In genomic region chr14:89225607-89226006, GRCh38 we compare ENCODE assay signal across 15 cellular contexts.
DNase-seq lines count a peak whose midpoint lies in the region; ATAC-seq and TF ChIP-seq lines count a peak whose summit lies in the region.
"Had no signal": no experiment of that assay in that cellular context is flagged by ENCODE, and none has a peak within 500 bp of the region (broad histone marks: within the 10 kb centered on the region; RNA-seq: fewer than 3 reads in every experiment).

No MANE protein-coding gene starts in this region.

- no peaks in the 10 kb centered on the region for H3K27me3 ChIP-seq in CD8-positive, alpha-beta T cell (ENCODE audit: insufficient read depth, low read length)
- H3K27me3 ChIP-seq in breast epithelium, result no peaks in the 10 kb centered on the region
- H3K27me3 ChIP-seq: BE2C had no signal

- peaks cover 13% of the 10 kb centered on the region for H3K36me3 Mint-ChIP-seq in CD8-positive, alpha-beta T cell
- H3K36me3 Mint-ChIP-seq in activated CD8-positive, alpha-beta T cell treated with anti-CD3 and anti-CD28 coated beads for 36 hours (ENCODE audit: low read depth), result peaks cover 22% of the 10 kb centered on the region
- peaks cover 36% of the 10 kb centered on the region for H3K36me3 Mint-ChIP-seq in dendritic cell treated with granulocyte-macrophage colony-stimulating factor and Interleukin-4, amounts not matched to agents 40 ng/mL and 50 ng/mL, for 4 days (ENCODE audit: low read depth)

- CTCF ChIA-PET in CD8-positive, alpha-beta T cell (lab: Charles Lee), result no interaction called here
- CTCF ChIA-PET in activated CD8-positive, alpha-beta T cell treated with anti-CD3 and anti-CD28 coated beads for 36 hours (lab: Charles Lee), result interaction anchor here (0.7 kb wide), 1 partner anchor 40 kb away, joined by 3 read pairs; no protein-coding TSS in a partner anchor

- POLR2A ChIA-PET in CD8-positive, alpha-beta T cell (lab: Charles Lee), result no interaction called here
- POLR2A ChIA-PET in activated CD8-positive, alpha-beta T cell treated with anti-CD3 and anti-CD28 coated beads for 36 hours (lab: Charles Lee), result no interaction called here

- peak overlapping the region; percentile 34 for H3K27ac Mint-ChIP-seq in CD8-positive, alpha-beta T cell
- H3K27ac Mint-ChIP-seq in activated CD8-positive, alpha-beta T cell treated with anti-CD3 and anti-CD28 coated beads for 36 hours, result peak overlapping the region; percentile 92
- peak overlapping the region; percentile 35 for H3K27ac Mint-ChIP-seq in dendritic cell treated with granulocyte-macrophage colony-stimulating factor and Interleukin-4, amounts not matched to agents 40 ng/mL and 50 ng/mL, for 4 days

- peaks cover 67% of the 10 kb centered on the region for H3K4me1 Mint-ChIP-seq in CD8-positive, alpha-beta T cell (ENCODE audit: low read depth)
- peaks cover 64% of the 10 kb centered on the region for H3K4me1 Mint-ChIP-seq in activated CD8-positive, alpha-beta T cell treated with anti-CD3 and anti-CD28 coated beads for 36 hours (ENCODE audit: low read depth)
- H3K4me1 Mint-ChIP-seq in dendritic cell treated with granulocyte-macrophage colony-stimulating factor and Interleukin-4, amounts not matched to agents 40 ng/mL and 50 ng/mL, for 4 days (ENCODE audit: low read depth), result peaks cover 31% of the 10 kb centered on the region

- H3K9me3 Mint-ChIP-seq in CD8-positive, alpha-beta T cell, result no peaks in the 10 kb centered on the region
- H3K9me3 Mint-ChIP-seq in activated CD8-positive, alpha-beta T cell treated with anti-CD3 and anti-CD28 coated beads for 36 hours, result no peaks in the 10 kb centered on the region
- H3K9me3 Mint-ChIP-seq in dendritic cell treated with granulocyte-macrophage colony-stimulating factor and Interleukin-4, amounts not matched to agents 40 ng/mL and 50 ng/mL, for 4 days, result no peaks in the 10 kb centered on the region

- H3K36me3 ChIP-seq in CD8-positive, alpha-beta T cell (ENCODE audit: insufficient read depth, low read length), result no peaks in the 10 kb centered on the region
- H3K36me3 ChIP-seq in breast epithelium, result no peaks in the 10 kb centered on the region
- H3K36me3 ChIP-seq: BE2C had no signal

- DNase-seq in CD8-positive, alpha-beta T cell, result no peak
- peak; percentile 16 for DNase-seq in activated CD8-positive, alpha-beta T cell treated with anti-CD3 and anti-CD28 coated beads for 36 hours
- DNase-seq in stimulated activated naive CD8-positive, alpha-beta T cell treated with anti-CD3 and anti-CD28 coated beads, Interleukin-15, Interleukin-2, amounts not matched to agents 100 U/mL and 50 U/mL, for 24 hours, result no peak
- no peak for DNase-seq in NK-92 (lab: John Stamatoyannopoulos, UW; ENCODE audit: unreplicated experiment)
- DNase-seq in breast epithelium (ENCODE audit: low spot score in 2 of 2), result no peak
- no peak for DNase-seq in NCI-H345 treated with DMSO at 0.1 percent for 48 hours (lab: John Stamatoyannopoulos, UW; ENCODE audit: unreplicated experiment)
- DNase-seq: BE2C, DMS 273 treated with DMSO at 0.1 percent for 48 hours, KBM-7, NCI-H1436 treated with DMSO at 0.1 percent for 48 hours, NCI-H2081, NCI-H524, PC-3 had no signal

- no peak overlapping the region for H3K27ac ChIP-seq in CD8-positive, alpha-beta T cell (ENCODE audit: low read depth, low read length)
- no peak overlapping the region for H3K27ac ChIP-seq in breast epithelium

- ATAC-seq in CD8-positive, alpha-beta T cell, result no peak
- peak; percentile 68 for ATAC-seq in activated CD8-positive, alpha-beta T cell treated with anti-CD3 and anti-CD28 coated beads for 36 hours
- peak; percentile 40 for ATAC-seq in stimulated activated naive CD8-positive, alpha-beta T cell treated with anti-CD3 and anti-CD28 coated beads, Interleukin-15, Interleukin-2, amounts not matched to agents 100 U/mL and 50 U/mL, for 24 hours
- no peak for ATAC-seq in HG03565 (IDR thresholded peaks at IDR 0.05; ENCODE audit: unreplicated experiment)
- ATAC-seq: PC-3 had no signal

- H3K27me3 Mint-ChIP-seq in CD8-positive, alpha-beta T cell (ENCODE audit: low read depth), result no peaks in the 10 kb centered on the region
- no peaks in the 10 kb centered on the region for H3K27me3 Mint-ChIP-seq in activated CD8-positive, alpha-beta T cell treated with anti-CD3 and anti-CD28 coated beads for 36 hours
- H3K27me3 Mint-ChIP-seq in dendritic cell treated with granulocyte-macrophage colony-stimulating factor and Interleukin-4, amounts not matched to agents 40 ng/mL and 50 ng/mL, for 4 days, result no peaks in the 10 kb centered on the region

- TF ChIP-seq POLR2A in breast epithelium (IDR thresholded peaks at IDR 0.05), result no peak

- H3K4me3 Mint-ChIP-seq in CD8-positive, alpha-beta T cell, result no peak overlapping the region
- H3K4me3 Mint-ChIP-seq in activated CD8-positive, alpha-beta T cell treated with anti-CD3 and anti-CD28 coated beads for 36 hours, result peak overlapping the region; percentile 0
- no peak overlapping the region for H3K4me3 Mint-ChIP-seq in dendritic cell treated with granulocyte-macrophage colony-stimulating factor and Interleukin-4, amounts not matched to agents 40 ng/mL and 50 ng/mL, for 4 days

- H3K4me3 ChIP-seq in CD8-positive, alpha-beta T cell (ENCODE audit: low read depth, low read length), result no peak overlapping the region
- H3K4me3 ChIP-seq in breast epithelium, result no peak overlapping the region

- intact Hi-C loops in CD8-positive, alpha-beta T cell (cut with DNase I, micrococcal nuclease), result no loop called here
- intact Hi-C loops in activated CD8-positive, alpha-beta T cell treated with anti-CD3 and anti-CD28 coated beads for 36 hours (cut with micrococcal nuclease), result no loop called here
- intact Hi-C loops in dendritic cell treated with granulocyte-macrophage colony-stimulating factor and Interleukin-4, amounts not matched to agents 40 ng/mL and 50 ng/mL, for 4 days (cut with micrococcal nuclease), result no loop called here
- intact Hi-C loops in breast epithelium (cut with DNase I; ENCODE audit: low total_unique reads), result no loop called here

- TF ChIP-seq CTCF in CD8-positive, alpha-beta T cell (IDR thresholded peaks at IDR 0.05), result no peak
- TF ChIP-seq CTCF in activated CD8-positive, alpha-beta T cell treated with anti-CD3 and anti-CD28 coated beads for 36 hours (IDR thresholded peaks at IDR 0.05), result no peak
- no peak for TF ChIP-seq CTCF in breast epithelium (IDR thresholded peaks at IDR 0.05)

- H3K4me1 ChIP-seq in CD8-positive, alpha-beta T cell (ENCODE audit: insufficient read depth, low read length), result peaks cover 17% of the 10 kb centered on the region
- no peaks in the 10 kb centered on the region for H3K4me1 ChIP-seq in breast epithelium
- H3K4me1 ChIP-seq: BE2C had no signal

- H3K9me3 ChIP-seq in CD8-positive, alpha-beta T cell (ENCODE audit: low read length), result no peaks in the 10 kb centered on the region
- no peaks in the 10 kb centered on the region for H3K9me3 ChIP-seq in breast epithelium
- H3K9me3 ChIP-seq: BE2C had no signal

Comparison
In these comparisons a context has a peak if more than half of its experiments do, and no peak if none do; other contexts are left out.
1. ATAC-seq: peak in activated CD8-positive, alpha-beta T cell treated with anti-CD3 and anti-CD28 coated beads for 36 hours (single experiment) and stimulated activated naive CD8-positive, alpha-beta T cell treated with anti-CD3 and anti-CD28 coated beads, Interleukin-15, Interleukin-2, amounts not matched to agents 100 U/mL and 50 U/mL, for 24 hours (single experiment); none in CD8-positive, alpha-beta T cell (single experiment) and HG03565 (single experiment).
2. H3K27ac Mint-ChIP-seq: peak in every context shown above with its lines; median percentile 92 in activated CD8-positive, alpha-beta T cell treated with anti-CD3 and anti-CD28 coated beads for 36 hours; 35 in dendritic cell treated with granulocyte-macrophage colony-stimulating factor and Interleukin-4, amounts not matched to agents 40 ng/mL and 50 ng/mL, for 4 days; 34 in CD8-positive, alpha-beta T cell.